ENCODE assay signal across 27 cellular contexts in genomic region chr3:196270499-196270898, GRCh38. TPM values are rescaled to one million over a fixed set of nuclear protein-coding genes. Genes with fewer than 3 reads are reported as not detected.
DNase-seq lines count a peak whose midpoint lies in the region; ATAC-seq and TF ChIP-seq lines count a peak whose summit lies in the region.
"Had no signal": no experiment of that assay in that cellular context is flagged by ENCODE, and none has a peak within 500 bp of the region (broad histone marks: within the 10 kb centered on the region; RNA-seq: fewer than 3 reads in every experiment).

No MANE protein-coding gene starts in this region.

- TF ChIP-seq CTCF in activated CD8-positive, alpha-beta T cell treated with anti-CD3 and anti-CD28 coated beads for 36 hours (IDR thresholded peaks at IDR 0.05) = no peak

- POLR2A ChIA-PET in activated CD8-positive, alpha-beta T cell treated with anti-CD3 and anti-CD28 coated beads for 36 hours (lab: Charles Lee) = no interaction called here

- CTCF ChIA-PET in activated CD8-positive, alpha-beta T cell treated with anti-CD3 and anti-CD28 coated beads for 36 hours (lab: Charles Lee) = interaction anchor here (0.7 kb wide), 1 partner anchor 50 kb away, joined by 3 read pairs; no protein-coding TSS in a partner anchor

- no peak for DNase-seq in activated naive CD4-positive, alpha-beta T cell treated with anti-CD3 and anti-CD28 coated beads, Interleukin-2, amount 50 U/mL, for 72 hours (ENCODE audit: low spot score in 2 of 2)
- no peak for DNase-seq in activated CD8-positive, alpha-beta T cell treated with anti-CD3 and anti-CD28 coated beads for 36 hours
- peak; percentile 34 for DNase-seq in globus pallidus (ENCODE audit: low spot score)
- no peak for DNase-seq in stimulated activated CD4-positive, alpha-beta T cell treated with anti-CD3 and anti-CD28 coated beads, Interleukin-4, amount 100 ng/mL, for 24 hours
- DNase-seq: activated effector memory CD4-positive, alpha-beta T cell treated with Interleukin-2 at 50 U/mL for 16 hours; colonic mucosa; effector memory CD4-positive, alpha-beta T cell; HCEC 1CT; NCI-H1417; NCI-H2029 treated with DMSO at 0.1 percent for 48 hours; NCI-H526; OCI-M1; right cardiac atrium; stimulated activated CD4-positive, alpha-beta T cell treated with anti-CD3 and anti-CD28 coated beads, Interleukin-2, amount 100 ng/mL, for 24 hours; stimulated activated CD8-positive, alpha-beta memory T cell treated with anti-CD3 and anti-CD28 coated beads, Interleukin-4, amount 100 ng/mL, for 48 hours; T-helper 17 cell had no signal

- intact Hi-C loops in activated CD8-positive, alpha-beta T cell treated with anti-CD3 and anti-CD28 coated beads for 36 hours (cut with micrococcal nuclease) = no loop called here

- peaks cover 41% of the 10 kb centered on the region for H3K4me1 Mint-ChIP-seq in activated naive CD4-positive, alpha-beta T cell treated with anti-CD3 and anti-CD28 coated beads, Interleukin-2, amount 50 U/mL, for 24 hours
- peaks cover 47% of the 10 kb centered on the region for H3K4me1 Mint-ChIP-seq in activated CD8-positive, alpha-beta T cell treated with anti-CD3 and anti-CD28 coated beads for 36 hours (ENCODE audit: low read depth)

- peak overlapping the region; percentile 68 for H3K27ac Mint-ChIP-seq in activated naive CD4-positive, alpha-beta T cell treated with anti-CD3 and anti-CD28 coated beads, Interleukin-2, amount 50 U/mL, for 24 hours
- peak overlapping the region in 1 of 2 donors; percentile 50 for H3K27ac Mint-ChIP-seq in activated naive CD4-positive, alpha-beta T cell treated with anti-CD3 and anti-CD28 coated beads, Interleukin-2, amount 50 U/mL, for 72 hours
- H3K27ac Mint-ChIP-seq in activated CD8-positive, alpha-beta T cell treated with anti-CD3 and anti-CD28 coated beads for 36 hours = peak overlapping the region; percentile 8
- H3K27ac Mint-ChIP-seq: T-helper 17 cell had no signal

- no peaks in the 10 kb centered on the region for H3K27me3 Mint-ChIP-seq in activated naive CD4-positive, alpha-beta T cell treated with anti-CD3 and anti-CD28 coated beads, Interleukin-2, amount 50 U/mL, for 24 hours
- no peaks in the 10 kb centered on the region for H3K27me3 Mint-ChIP-seq in activated CD8-positive, alpha-beta T cell treated with anti-CD3 and anti-CD28 coated beads for 36 hours
- H3K27me3 Mint-ChIP-seq: T-helper 17 cell had no signal

- ATAC-seq in activated naive CD4-positive, alpha-beta T cell treated with anti-CD3 and anti-CD28 coated beads, Interleukin-2, amount 50 U/mL, for 72 hours = no peak
- no peak for ATAC-seq in activated CD8-positive, alpha-beta T cell treated with anti-CD3 and anti-CD28 coated beads for 36 hours
- ATAC-seq in GM21367 (IDR thresholded peaks at IDR 0.05; ENCODE audit: unreplicated experiment) = no peak
- no peak for ATAC-seq in GM19035 (IDR thresholded peaks at IDR 0.05; ENCODE audit: unreplicated experiment)
- ATAC-seq: activated CD4-positive, CD25-positive, alpha-beta regulatory T cell treated with anti-CD3 and anti-CD28 coated beads, Interleukin-2, amount 50 U/mL, for 24 hours; GM12878; left lobe of liver; right cardiac atrium; T-helper 17 cell had no signal

- peaks cover 16% of the 10 kb centered on the region for H3K36me3 Mint-ChIP-seq in activated naive CD4-positive, alpha-beta T cell treated with anti-CD3 and anti-CD28 coated beads, Interleukin-2, amount 50 U/mL, for 24 hours
- peaks cover 16 to 36% of the 10 kb centered on the region in 2 donors for H3K36me3 Mint-ChIP-seq in activated naive CD4-positive, alpha-beta T cell treated with anti-CD3 and anti-CD28 coated beads, Interleukin-2, amount 50 U/mL, for 72 hours
- H3K36me3 Mint-ChIP-seq in activated CD8-positive, alpha-beta T cell treated with anti-CD3 and anti-CD28 coated beads for 36 hours (ENCODE audit: low read depth) = peaks cover 28% of the 10 kb centered on the region

- H3K9me3 Mint-ChIP-seq in activated naive CD4-positive, alpha-beta T cell treated with anti-CD3 and anti-CD28 coated beads, Interleukin-2, amount 50 U/mL, for 24 hours = peaks cover 5% of the 10 kb centered on the region
- H3K9me3 Mint-ChIP-seq in activated naive CD4-positive, alpha-beta T cell treated with anti-CD3 and anti-CD28 coated beads, Interleukin-2, amount 50 U/mL, for 72 hours = no peaks in the 10 kb centered on the region
- peaks cover 2% of the 10 kb centered on the region for H3K9me3 Mint-ChIP-seq in activated CD8-positive, alpha-beta T cell treated with anti-CD3 and anti-CD28 coated beads for 36 hours

- H3K4me3 Mint-ChIP-seq in activated naive CD4-positive, alpha-beta T cell treated with anti-CD3 and anti-CD28 coated beads, Interleukin-2, amount 50 U/mL, for 24 hours = no peak overlapping the region
- H3K4me3 Mint-ChIP-seq in activated CD8-positive, alpha-beta T cell treated with anti-CD3 and anti-CD28 coated beads for 36 hours = no peak overlapping the region
- H3K4me3 Mint-ChIP-seq: T-helper 17 cell had no signal

RNA-seq across cellular contexts. Expression of gene PCYT1A, which starts 17.0 kb away (rescaled TPM):
- total RNA-seq in activated naive CD4-positive, alpha-beta T cell treated with anti-CD3 and anti-CD28 coated beads, Interleukin-2, amount 50 U/mL, for 72 hours = 10 to 100 TPM; 28.1 to 40.3 TPM
- 10 to 100 TPM; 31.0 to 33.7 TPM for total RNA-seq in activated CD8-positive, alpha-beta T cell treated with anti-CD3 and anti-CD28 coated beads for 36 hours

RNA-seq across cellular contexts. Expression of gene DYNLT2B, which starts 47.5 kb away (rescaled TPM):
- total RNA-seq in activated naive CD4-positive, alpha-beta T cell treated with anti-CD3 and anti-CD28 coated beads, Interleukin-2, amount 50 U/mL, for 72 hours = 10 to 100 TPM in 1 of 2 donors, 1 to 10 TPM in 1; 7.4 to 13.1 TPM
- total RNA-seq in activated CD8-positive, alpha-beta T cell treated with anti-CD3 and anti-CD28 coated beads for 36 hours = 1 to 10 TPM; 8.8 to 9.5 TPM

RNA-seq across cellular contexts. Expression of gene SLC51A, which starts 54.2 kb away (rescaled TPM):
- not detected for total RNA-seq in activated naive CD4-positive, alpha-beta T cell treated with anti-CD3 and anti-CD28 coated beads, Interleukin-2, amount 50 U/mL, for 72 hours
- total RNA-seq in activated CD8-positive, alpha-beta T cell treated with anti-CD3 and anti-CD28 coated beads for 36 hours = not detected
- total RNA-seq: astrocyte, cardiac muscle cell, GM12878, myocyte, posterior vena cava, T-helper 17 cell had no signal

RNA-seq across cellular contexts. Expression of gene ZDHHC19, which starts 59.3 kb away (rescaled TPM):
- total RNA-seq in activated naive CD4-positive, alpha-beta T cell treated with anti-CD3 and anti-CD28 coated beads, Interleukin-2, amount 50 U/mL, for 72 hours = not detected
- total RNA-seq in activated CD8-positive, alpha-beta T cell treated with anti-CD3 and anti-CD28 coated beads for 36 hours = not detected
- total RNA-seq: astrocyte, colonic mucosa, GM12878, myocyte, right cardiac atrium, T-helper 17 cell, tibial nerve had no signal
